ENCODE assay signal across 9 cellular contexts in genomic region chr6:47165918-47166317, GRCh38.
DNase-seq lines count a peak whose midpoint lies in the region; ATAC-seq, FAIRE-seq and TF ChIP-seq lines count a peak whose summit lies in the region.
"Had no signal": no experiment of that assay in that cellular context is flagged by ENCODE, and none has a peak within 500 bp of the region (broad histone marks: within the 10 kb centered on the region; RNA-seq: fewer than 3 reads in every experiment).

No MANE protein-coding gene starts in this region.

- no peak overlapping the region for H4K8ac ChIP-seq in H1 (ENCODE audit: extremely low read depth, insufficient read depth, low read length)

- no peak overlapping the region for H3K4me3 ChIP-seq in H1 (ENCODE audit: extremely low read depth in 1 of 4, insufficient read depth in 2 of 4, low read depth in 3 of 4, low read length in 4 of 4)

- peaks cover 2% of the 10 kb centered on the region for H3K4me1 Mint-ChIP-seq in activated naive CD8-positive, alpha-beta T cell treated with anti-CD3 and anti-CD28 coated beads for 36 hours

- H2BK5ac ChIP-seq in H1 (ENCODE audit: low read depth, low read length) = no peak overlapping the region

- no peak overlapping the region for H3K4me3 Mint-ChIP-seq in activated naive CD8-positive, alpha-beta T cell treated with anti-CD3 and anti-CD28 coated beads for 36 hours

- no peak overlapping the region for H3K27ac ChIP-seq in H1 (ENCODE audit: low read depth, low read length)

- WGBS in H1 (ENCODE audit: extremely low coverage in 1 of 2, insufficient coverage in 1 of 2, insufficient read length in 1 of 2, insufficient replicate concordance in 2 of 2, low coverage in 1 of 2, low lambda C conversion rate in 2 of 2, missing lambda C conversion rate in 1 of 2), 2 experiments = 82% methylated on average over 1 of the region's 1 CpG; no CpG with 5 or more reads in 1 of the 2 experiments

- FAIRE-seq in H1 (lab: Jason Lieb, UNC) = no peak

- H3K79me1 ChIP-seq in H1 (ENCODE audit: low read depth, low read length) = no peaks in the 10 kb centered on the region

- H2AFZ ChIP-seq in H1 (ENCODE audit: low read length) = 0 out of 2 replicates have a peak overlapping the region, but pooled peaks have one; percentile 21

- no peak for DNase-seq in H1 (ENCODE audit: low read depth in 1 of 2, low spot score in 2 of 2)
- DNase-seq in DMS 273 (lab: John Stamatoyannopoulos, UW; ENCODE audit: unreplicated experiment) = no peak
- DNase-seq in DMS79 treated with DMSO at 0.1 percent for 48 hours (lab: John Stamatoyannopoulos, UW) = no peak
- no peak for DNase-seq in GDM1 (lab: John Stamatoyannopoulos, UW)
- no peak for DNase-seq in activated naive CD8-positive, alpha-beta T cell treated with anti-CD3 and anti-CD28 coated beads for 36 hours
- DNase-seq: NCI-H524 treated with DMSO at 0.1 percent for 48 hours had no signal

- no peaks in the 10 kb centered on the region for H4K20me1 ChIP-seq in H1 (replicated peaks in 1 of 2; ENCODE audit: control insufficient read depth in 1 of 2, insufficient read depth in 2 of 2, low read length in 2 of 2)

- no peak overlapping the region for H3K23ac ChIP-seq in H1 (ENCODE audit: insufficient read length)

- H3K4ac ChIP-seq in H1 (replicated peaks; ENCODE audit: insufficient read length, low read depth, low read length) = no peak overlapping the region

- CTCF ChIA-PET in H1 (lab: Charles Lee; ENCODE audit: partially characterized antibody) = interaction anchor here (0.5 kb wide), 1 partner anchor 1075 kb away, joined by 3 read pairs; no protein-coding TSS in a partner anchor

- TF ChIP-seq EP300 in H1 (IDR thresholded peaks at IDR 0.05; ENCODE audit: borderline replicate concordance in 1 of 2, low read depth in 2 of 2, low read length in 2 of 2) = no peak

- TF ChIP-seq CTCF in H1 (IDR thresholded peaks at IDR 0.05; ENCODE audit: control extremely low read depth in 1 of 3, insufficient read depth in 1 of 3, low read depth in 1 of 3, low read length in 3 of 3) = no peak

- TF ChIP-seq RAD21 in H1 (IDR thresholded peaks at IDR 0.05 in 1 of 2, conservative IDR thresholded peaks at IDR 0.05 in 1 of 2; ENCODE audit: low read depth in 2 of 2, low read length in 2 of 2) = no peak

- no peaks in the 10 kb centered on the region for H3K36me3 ChIP-seq in H1 (ENCODE audit: control insufficient read depth in 2 of 4, insufficient read depth in 4 of 4, low read length in 3 of 4)

- H3K9me3 ChIP-seq in H1 (ENCODE audit: insufficient read depth in 2 of 2, low read depth in 1 of 2, low read length in 1 of 2) = no peaks in the 10 kb centered on the region

- POLR2A ChIA-PET in H1 (lab: Charles Lee; ENCODE audit: partially characterized antibody) = no interaction called here

- no peaks in the 10 kb centered on the region for H3K36me3 Mint-ChIP-seq in activated naive CD8-positive, alpha-beta T cell treated with anti-CD3 and anti-CD28 coated beads for 36 hours

- no peak overlapping the region for H3K56ac ChIP-seq in H1 (replicated peaks; ENCODE audit: insufficient read length, low read depth, low read length)

- no peak for TF ChIP-seq POLR2A in H1 (IDR thresholded peaks at IDR 0.05; ENCODE audit: control extremely low read depth in 1 of 2, low read depth in 2 of 2, low read length in 2 of 2)

- no peak overlapping the region for H3K4me2 ChIP-seq in H1 (ENCODE audit: insufficient read depth in 1 of 2, low read depth in 2 of 2, low read length in 2 of 2)

- H4K91ac ChIP-seq in H1 (replicated peaks; ENCODE audit: insufficient read length, low read length) = no peak overlapping the region

- ATAC-seq in GM18502 (IDR thresholded peaks at IDR 0.05; ENCODE audit: poor library complexity, unreplicated experiment) (peak; percentile 91), GM21515 (IDR thresholded peaks at IDR 0.05; ENCODE audit: unreplicated experiment) (peak; percentile 70), HG03342 (IDR thresholded peaks at IDR 0.05; ENCODE audit: unreplicated experiment) (peak; percentile 87)

- H2AK5ac ChIP-seq in H1 (ENCODE audit: low read depth, low read length) = no peak overlapping the region

- H3K18ac ChIP-seq in H1 (ENCODE audit: extremely low read depth, low read length) = no peak overlapping the region

- H3K9ac ChIP-seq in H1 (replicated peaks in 1 of 4; ENCODE audit: extremely low read depth in 1 of 4, low read depth in 3 of 4, low read length in 3 of 4) = no peak overlapping the region

- H3K79me2 ChIP-seq in H1 (ENCODE audit: control insufficient read depth in 1 of 2, insufficient read depth in 2 of 2, low read length in 2 of 2) = no peaks in the 10 kb centered on the region

- H2BK12ac ChIP-seq in H1 (ENCODE audit: low read depth, low read length) = no peak overlapping the region

- no peak overlapping the region for H4K5ac ChIP-seq in H1 (ENCODE audit: insufficient read length, low read depth, low read length)

- no peaks in the 10 kb centered on the region for H3K27me3 ChIP-seq in H1 (replicated peaks in 1 of 4; ENCODE audit: control insufficient read depth in 3 of 4, extremely low read depth in 1 of 4, insufficient read depth in 3 of 4, low read length in 3 of 4)

- H3K27me3 Mint-ChIP-seq in activated naive CD8-positive, alpha-beta T cell treated with anti-CD3 and anti-CD28 coated beads for 36 hours = peaks cover 4% of the 10 kb centered on the region

- no peak overlapping the region for H2BK15ac ChIP-seq in H1 (ENCODE audit: low read length)

- peaks cover 0 to 5% (median 4%) of the 10 kb centered on the region in 4 experiments; a peak in 5 of 7 replicates for H3K4me1 ChIP-seq in H1 (replicated peaks in 1 of 4; ENCODE audit: control insufficient read depth in 3 of 4, insufficient read depth in 4 of 4, low read length in 3 of 4)

- no peak overlapping the region for H2BK20ac ChIP-seq in H1 (ENCODE audit: low read length)

- no peak overlapping the region for H3K14ac ChIP-seq in H1 (ENCODE audit: insufficient read length)

- no peaks in the 10 kb centered on the region for H3K9me3 Mint-ChIP-seq in activated naive CD8-positive, alpha-beta T cell treated with anti-CD3 and anti-CD28 coated beads for 36 hours

- no peak overlapping the region for H3K27ac Mint-ChIP-seq in activated naive CD8-positive, alpha-beta T cell treated with anti-CD3 and anti-CD28 coated beads for 36 hours

- H2BK120ac ChIP-seq in H1 (replicated peaks; ENCODE audit: low read depth, low read length) = no peak overlapping the region

- H3K23me2 ChIP-seq in H1 (ENCODE audit: low read depth, low read length) = no peaks in the 10 kb centered on the region

TF ChIP-seq in H1, 55 proteins besides CTCF, POLR2A, EP300 and RAD21:
- TF ChIP-seq SP4 (IDR thresholded peaks at IDR 0.05; ENCODE audit: low read length) (no peak), FOSL1 (IDR thresholded peaks at IDR 0.05; ENCODE audit: insufficient read depth, low read depth, low read length) (no peak), TEAD4 (IDR thresholded peaks at IDR 0.05; ENCODE audit: low read depth, low read length) (no peak), KDM4A (IDR thresholded peaks at IDR 0.05; ENCODE audit: low read depth, low read length, severe bottlenecking) (no peak), SAP30 (IDR thresholded peaks at IDR 0.05; ENCODE audit: insufficient read depth, insufficient replicate concordance, low read length) (no peak), GABPA (IDR thresholded peaks at IDR 0.05; ENCODE audit: borderline replicate concordance, insufficient read depth, low read length) (no peak), PHF8 (conservative IDR thresholded peaks at IDR 0.05; ENCODE audit: low read depth, low read length) (no peak), TAF1 (IDR thresholded peaks at IDR 0.05; ENCODE audit: low read depth, low read length) (no peak), CBX5 (IDR thresholded peaks at IDR 0.05; ENCODE audit: low read depth, low read length) (no peak), SIRT6 (IDR thresholded peaks at IDR 0.05; ENCODE audit: low read length) (no peak)
- TF ChIP-seq, protein P1, sequence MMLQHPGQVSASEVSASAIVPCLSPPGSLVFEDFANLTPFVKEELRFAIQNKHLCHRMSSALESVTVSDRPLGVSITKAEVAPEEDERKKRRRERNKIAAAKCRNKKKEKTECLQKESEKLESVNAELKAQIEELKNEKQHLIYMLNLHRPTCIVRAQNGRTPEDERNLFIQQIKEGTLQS (IDR thresholded peaks at IDR 0.05; ENCODE audit: insufficient read depth, low read depth, low read length) = no peak
